In the genomic region with DNA sequence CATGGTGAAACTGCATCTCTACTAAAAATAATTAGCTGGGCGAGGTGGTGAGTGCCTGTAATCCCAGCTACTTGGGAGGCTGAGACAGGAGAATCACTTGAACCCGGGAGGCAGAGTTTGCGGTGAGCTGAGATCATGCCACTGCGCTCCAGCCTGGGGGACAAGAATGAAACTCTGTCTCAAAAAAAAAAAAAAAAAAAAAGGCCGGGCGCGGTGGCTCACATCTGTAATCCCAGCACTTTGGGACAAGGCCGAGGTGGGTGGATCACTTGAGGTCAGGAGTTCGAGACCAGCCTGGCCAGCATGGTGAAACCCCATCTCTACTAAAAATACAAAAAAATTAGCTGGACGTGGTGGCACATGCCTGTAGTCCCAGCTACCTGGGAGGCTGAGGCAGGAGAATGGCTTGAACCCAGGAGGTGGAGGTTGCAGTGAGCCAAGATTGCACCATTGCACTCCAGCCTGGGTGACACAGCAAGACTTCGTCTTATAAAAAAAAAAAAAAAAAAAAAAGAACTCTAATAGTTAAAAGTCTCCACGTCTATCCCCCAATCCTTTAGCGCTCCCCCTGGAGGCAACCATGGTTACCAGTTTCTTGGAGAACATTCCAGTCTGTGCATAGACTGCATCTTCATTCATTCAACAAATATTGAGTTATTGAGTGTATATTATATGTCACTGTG, we compare ENCODE assay signal across 1 cellular context.
A peak's percentile ranks its signal among the peaks of the same experiment; 100 is the strongest.
TF ChIP-seq lines count a peak whose summit lies in the region.

No MANE protein-coding gene starts in this region.

TF ChIP-seq in HepG2, 621 proteins besides CTCF, POLR2A, EP300 and RAD21:
- TF ChIP-seq, protein P1, sequence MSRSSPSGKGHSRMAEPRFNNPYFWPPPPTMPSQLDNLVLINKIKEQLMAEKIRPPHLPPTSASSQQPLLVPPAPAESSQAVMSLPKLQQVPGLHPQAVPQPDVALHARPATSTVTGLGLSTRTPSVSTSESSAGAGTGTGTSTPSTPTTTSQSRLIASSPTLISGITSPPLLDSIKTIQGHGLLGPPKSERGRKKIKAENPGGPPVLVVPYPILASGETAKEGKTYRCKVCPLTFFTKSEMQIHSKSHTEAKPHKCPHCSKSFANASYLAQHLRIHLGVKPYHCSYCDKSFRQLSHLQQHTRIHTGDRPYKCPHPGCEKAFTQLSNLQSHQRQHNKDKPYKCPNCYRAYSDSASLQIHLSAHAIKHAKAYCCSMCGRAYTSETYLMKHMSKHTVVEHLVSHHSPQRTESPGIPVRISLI (CRISPR knock-in tag; IDR thresholded peaks at IDR 0.05; ENCODE audit: borderline replicate concordance), result peak; percentile 52; the same call in 1 of the 2 replicates
- TF ChIP-seq SAP130 (CRISPR knock-in tag; IDR thresholded peaks at IDR 0.05; ENCODE audit: low read depth) (0 out of 2 replicates have a peak, but pooled peaks have one; percentile 15), TEAD3 (CRISPR knock-in tag; optimal IDR thresholded peaks at IDR 0.05; ENCODE audit: borderline replicate concordance) (peak; percentile 28), ZNF652 (CRISPR knock-in tag; IDR thresholded peaks at IDR 0.05; ENCODE audit: borderline replicate concordance, low read depth) (peak; percentile 67; the same call in 1 of the 2 replicates), SMC3 (IDR thresholded peaks at IDR 0.05; ENCODE audit: low read length) (0 out of 2 replicates have a peak, but pooled peaks have one; percentile 34), GATAD2A (CRISPR knock-in tag; IDR thresholded peaks at IDR 0.05) (0 out of 2 replicates have a peak, but pooled peaks have one; percentile 14), STAG1 (CRISPR knock-in tag; IDR thresholded peaks at IDR 0.05) (0 out of 2 replicates have a peak, but pooled peaks have one; percentile 28)
